ENCODE assay signal across 17 cellular contexts in the genomic region with DNA sequence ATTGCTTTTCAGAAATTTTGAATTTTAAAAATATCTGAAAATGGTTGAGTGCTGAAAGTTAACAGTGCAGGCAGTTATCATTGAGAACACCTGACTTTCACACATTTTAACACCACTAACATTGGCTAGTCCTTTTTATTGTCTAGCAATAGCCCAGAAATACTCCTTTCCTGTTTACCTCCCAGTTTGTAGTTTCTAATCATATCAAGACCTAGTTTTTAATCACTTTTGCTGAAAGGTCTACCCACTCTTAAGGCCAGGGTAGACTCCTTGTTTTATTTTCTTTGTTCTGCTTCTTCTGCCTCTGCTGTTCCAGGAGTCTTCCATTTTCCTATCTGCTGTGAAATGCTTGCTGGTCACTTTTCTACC.
DNase-seq lines count a peak whose midpoint lies in the region; ATAC-seq and TF ChIP-seq lines count a peak whose summit lies in the region.
"Had no signal": no experiment of that assay in that cellular context is flagged by ENCODE, and none has a peak within 500 bp of the region (broad histone marks: within the 10 kb centered on the region; RNA-seq: fewer than 3 reads in every experiment).

No MANE protein-coding gene starts in this region.

- H3K4me1 ChIP-seq in MM.1S (ENCODE audit: low read length) = peaks cover 14% of the 10 kb centered on the region

- peak overlapping the region; percentile 10 for H3K4me3 Mint-ChIP-seq in natural killer cell treated with Interleukin-12 subunit alpha and Interleukin-12 subunit beta and Interleukin-15 and Interleukin-18, amount 100 ng/mL, for 72 hours
- no peak overlapping the region for H3K4me3 Mint-ChIP-seq in natural killer cell
- H3K4me3 Mint-ChIP-seq: activated naive CD4-positive, alpha-beta T cell treated with anti-CD3 and anti-CD28 coated beads, Interleukin-2, amount 50 U/mL, for 24 hours; CD4-positive, alpha-beta memory T cell had no signal

- DNase-seq in natural killer cell treated with Interleukin-12 subunit alpha and Interleukin-12 subunit beta and Interleukin-15 and Interleukin-18, amount 100 ng/mL, for 72 hours (ENCODE audit: low spot score) = no peak
- no peak for DNase-seq in natural killer cell
- peak; percentile 24 for DNase-seq in MM.1S
- DNase-seq in stimulated activated CD4-positive, alpha-beta T cell treated with anti-CD3 and anti-CD28 coated beads, Interleukin-2, amount 100 ng/mL, for 24 hours = no peak
- DNase-seq in RPMI8226 = no peak
- no peak for DNase-seq in 8988T
- DNase-seq: activated CD4-positive, alpha-beta T cell treated with anti-CD3 and anti-CD28 coated beads for 1 hour; CD4-positive, alpha-beta memory T cell; dermis blood vessel endothelial cell; KG1; left ventricle myocardium superior; NCI-H1105; right cardiac atrium had no signal

- peaks cover 12% of the 10 kb centered on the region for H3F3A ChIP-seq in MM.1S (ENCODE audit: insufficient read depth, low read length)

- no peaks in the 10 kb centered on the region for H3K27me3 Mint-ChIP-seq in natural killer cell treated with Interleukin-12 subunit alpha and Interleukin-12 subunit beta and Interleukin-15 and Interleukin-18, amount 100 ng/mL, for 72 hours
- no peaks in the 10 kb centered on the region for H3K27me3 Mint-ChIP-seq in natural killer cell (ENCODE audit: low read depth in 2 of 2)
- H3K27me3 Mint-ChIP-seq: activated naive CD4-positive, alpha-beta T cell treated with anti-CD3 and anti-CD28 coated beads, Interleukin-2, amount 50 U/mL, for 24 hours; CD4-positive, alpha-beta memory T cell had no signal

- no peaks in the 10 kb centered on the region for H3K36me3 ChIP-seq in MM.1S (replicated peaks; ENCODE audit: insufficient read depth, low read length)

- H3K4me2 ChIP-seq in MM.1S (ENCODE audit: low read depth, low read length) = peak overlapping the region; percentile 60

- H4K20me1 ChIP-seq in MM.1S (ENCODE audit: insufficient read depth, low read length) = no peaks in the 10 kb centered on the region

- no peak for TF ChIP-seq CTCF in natural killer cell (IDR thresholded peaks at IDR 0.05)
- no peak for TF ChIP-seq CTCF in MM.1S (IDR thresholded peaks at IDR 0.05; ENCODE audit: low read length)

- ATAC-seq in natural killer cell treated with Interleukin-12 subunit alpha and Interleukin-12 subunit beta and Interleukin-15 and Interleukin-18, amount 100 ng/mL, for 72 hours = no peak
- ATAC-seq in natural killer cell (no peak), HG02642 (IDR thresholded peaks at IDR 0.05; ENCODE audit: poor library complexity, unreplicated experiment) (peak; percentile 62), HG02759 (IDR thresholded peaks at IDR 0.05; ENCODE audit: unreplicated experiment) (no peak)
- ATAC-seq: left ventricle myocardium superior, right cardiac atrium had no signal

- no peaks in the 10 kb centered on the region for H3K9me2 ChIP-seq in MM.1S (replicated peaks; ENCODE audit: insufficient read depth, low read length)

- no peaks in the 10 kb centered on the region for H3K9me3 ChIP-seq in MM.1S (replicated peaks; ENCODE audit: insufficient read depth, low read length)

- H3K36me3 Mint-ChIP-seq in natural killer cell treated with Interleukin-12 subunit alpha and Interleukin-12 subunit beta and Interleukin-15 and Interleukin-18, amount 100 ng/mL, for 72 hours = no peaks in the 10 kb centered on the region
- no peaks in the 10 kb centered on the region for H3K36me3 Mint-ChIP-seq in natural killer cell
- H3K36me3 Mint-ChIP-seq: activated naive CD4-positive, alpha-beta T cell treated with anti-CD3 and anti-CD28 coated beads, Interleukin-2, amount 50 U/mL, for 24 hours; CD4-positive, alpha-beta memory T cell had no signal

- peaks cover 21 to 25% of the 10 kb centered on the region in 2 donors for H3K4me1 Mint-ChIP-seq in natural killer cell treated with Interleukin-12 subunit alpha and Interleukin-12 subunit beta and Interleukin-15 and Interleukin-18, amount 100 ng/mL, for 72 hours (ENCODE audit: low read depth in 2 of 2)
- H3K4me1 Mint-ChIP-seq in natural killer cell = peaks cover 10 to 33% of the 10 kb centered on the region in 2 donors

- peak overlapping the region; percentile 30 for H3K4me3 ChIP-seq in MM.1S (ENCODE audit: low read length)
- H3K4me3 ChIP-seq: SK-N-MC had no signal

- no peak overlapping the region for H2AFZ ChIP-seq in MM.1S (ENCODE audit: low read length)

- H3K27me3 ChIP-seq in MM.1S (replicated peaks; ENCODE audit: insufficient read depth, low read length) = no peaks in the 10 kb centered on the region

- peak overlapping the region; percentile 4; the same call in 1 of the 2 replicates for H3K9ac ChIP-seq in MM.1S (ENCODE audit: low read length)

- H3K9me3 Mint-ChIP-seq in natural killer cell treated with Interleukin-12 subunit alpha and Interleukin-12 subunit beta and Interleukin-15 and Interleukin-18, amount 100 ng/mL, for 72 hours = no peaks in the 10 kb centered on the region
- H3K9me3 Mint-ChIP-seq in natural killer cell = no peaks in the 10 kb centered on the region
- H3K9me3 Mint-ChIP-seq: activated naive CD4-positive, alpha-beta T cell treated with anti-CD3 and anti-CD28 coated beads, Interleukin-2, amount 50 U/mL, for 24 hours; CD4-positive, alpha-beta memory T cell had no signal

- peaks cover 72% of the 10 kb centered on the region for H3K79me2 ChIP-seq in MM.1S (ENCODE audit: low read length)

- peak overlapping the region; percentile 39; the same call in 1 of the 2 replicates for H3K27ac ChIP-seq in MM.1S (ENCODE audit: low read length)
- H3K27ac ChIP-seq: SK-N-MC had no signal

- H3K27ac Mint-ChIP-seq in natural killer cell treated with Interleukin-12 subunit alpha and Interleukin-12 subunit beta and Interleukin-15 and Interleukin-18, amount 100 ng/mL, for 72 hours = peak overlapping the region in 1 of 2 donors; percentile 10
- H3K27ac Mint-ChIP-seq in natural killer cell = peak overlapping the region in 1 of 2 donors; percentile 32
- H3K27ac Mint-ChIP-seq: activated naive CD4-positive, alpha-beta T cell treated with anti-CD3 and anti-CD28 coated beads, Interleukin-2, amount 50 U/mL, for 24 hours had no signal

- intact Hi-C loops in natural killer cell (cut with micrococcal nuclease) = no loop called here
